In genomic region chrX:133410555-133410954, GRCh38 we compare ENCODE assay signal across 2 cellular contexts.
A peak's percentile ranks its signal among the peaks of the same experiment; 100 is the strongest.
TF ChIP-seq lines count a peak whose summit lies in the region.

No MANE protein-coding gene starts in this region.

TF ChIP-seq in A549, 52 proteins besides CTCF, POLR2A, EP300 and RAD21:
- no peak for TF ChIP-seq NPAS2 (CRISPR knock-in tag; IDR thresholded peaks at IDR 0.05; ENCODE audit: borderline replicate concordance)
- peak; percentile 73 for TF ChIP-seq MAFK (IDR thresholded peaks at IDR 0.05; ENCODE audit: partially characterized antibody)

TF ChIP-seq in K562, 482 proteins besides CTCF, POLR2A, EP300 and RAD21:
- TF ChIP-seq EZH2 (IDR thresholded peaks at IDR 0.05; ENCODE audit: borderline replicate concordance, low read depth, low read length): no peak
- TF ChIP-seq ZFP1 (CRISPR knock-in tag; IDR thresholded peaks at IDR 0.05): no peak
- TF ChIP-seq ZBTB17 (CRISPR knock-in tag; IDR thresholded peaks at IDR 0.05): no peak
- no peak for TF ChIP-seq U2AF2 (optimal IDR thresholded peaks at IDR 0.05; ENCODE audit: low read depth, low read length)
- TF ChIP-seq MAZ (CRISPR knock-in tag; conservative IDR thresholded peaks at IDR 0.05 in 1 of 2, IDR thresholded peaks at IDR 0.05 in 1 of 2): no peak
- TF ChIP-seq SMAD4 (CRISPR knock-in tag; conservative IDR thresholded peaks at IDR 0.05): no peak
- peak; percentile 38; the same call in 1 of the 2 replicates for TF ChIP-seq MAFG (tag; conservative IDR thresholded peaks at IDR 0.05)
- no peak for TF ChIP-seq ZFP91 (CRISPR knock-in tag; IDR thresholded peaks at IDR 0.05)
- TF ChIP-seq HINFP (tag; conservative IDR thresholded peaks at IDR 0.05; ENCODE audit: low read depth): no peak
- peak; percentile 27; the same call in 1 of the 2 replicates for TF ChIP-seq MAFF (IDR thresholded peaks at IDR 0.05; ENCODE audit: low read length)
- no peak for TF ChIP-seq SETDB1 (IDR thresholded peaks at IDR 0.05; ENCODE audit: low read length)
- no peak for TF ChIP-seq THRA (IDR thresholded peaks at IDR 0.05)
- TF ChIP-seq SMAD3 (CRISPR knock-in tag; conservative IDR thresholded peaks at IDR 0.05): no peak
- no peak for TF ChIP-seq CEBPB (tag; IDR thresholded peaks at IDR 0.05)
- TF ChIP-seq ZBTB43 (CRISPR knock-in tag; IDR thresholded peaks at IDR 0.05): no peak
- no peak for TF ChIP-seq ZC3H4 (CRISPR knock-in tag; IDR thresholded peaks at IDR 0.05; ENCODE audit: borderline replicate concordance)
- TF ChIP-seq MAFK (IDR thresholded peaks at IDR 0.05; ENCODE audit: low read length): 0 out of 2 replicates have a peak, but pooled peaks have one; percentile 13
- no peak for TF ChIP-seq ZNF639 (CRISPR knock-in tag; conservative IDR thresholded peaks at IDR 0.05 in 1 of 2, IDR thresholded peaks at IDR 0.05 in 1 of 2)
- TF ChIP-seq KAT8 (IDR thresholded peaks at IDR 0.05; ENCODE audit: low read depth): no peak
- no peak for TF ChIP-seq GABPB2 (CRISPR knock-in tag; conservative IDR thresholded peaks at IDR 0.05)
- peak; percentile 61 for TF ChIP-seq ZNF316 (IDR thresholded peaks at IDR 0.05)
- no peak for TF ChIP-seq TAF9B (IDR thresholded peaks at IDR 0.05; ENCODE audit: partially characterized antibody)
- TF ChIP-seq HNRNPUL1 (IDR thresholded peaks at IDR 0.05; ENCODE audit: low read length): no peak
- TF ChIP-seq CBFB (CRISPR knock-in tag; IDR thresholded peaks at IDR 0.05): no peak
- no peak for TF ChIP-seq ZNF77 (CRISPR knock-in tag; IDR thresholded peaks at IDR 0.05)
- TF ChIP-seq ZBTB40 (IDR thresholded peaks at IDR 0.05): no peak
- TF ChIP-seq ZBTB40 (CRISPR knock-in tag; IDR thresholded peaks at IDR 0.05): no peak
- no peak for TF ChIP-seq THRAP3 (IDR thresholded peaks at IDR 0.05; ENCODE audit: borderline replicate concordance)
- no peak for TF ChIP-seq RBM25 (IDR thresholded peaks at IDR 0.05; ENCODE audit: low read depth, low read length, severe bottlenecking)
- TF ChIP-seq GTF2F1 (IDR thresholded peaks at IDR 0.05; ENCODE audit: low read depth, low read length): no peak
